Comparison of ENCODE assay signal across 20 cellular contexts in the genomic region with DNA sequence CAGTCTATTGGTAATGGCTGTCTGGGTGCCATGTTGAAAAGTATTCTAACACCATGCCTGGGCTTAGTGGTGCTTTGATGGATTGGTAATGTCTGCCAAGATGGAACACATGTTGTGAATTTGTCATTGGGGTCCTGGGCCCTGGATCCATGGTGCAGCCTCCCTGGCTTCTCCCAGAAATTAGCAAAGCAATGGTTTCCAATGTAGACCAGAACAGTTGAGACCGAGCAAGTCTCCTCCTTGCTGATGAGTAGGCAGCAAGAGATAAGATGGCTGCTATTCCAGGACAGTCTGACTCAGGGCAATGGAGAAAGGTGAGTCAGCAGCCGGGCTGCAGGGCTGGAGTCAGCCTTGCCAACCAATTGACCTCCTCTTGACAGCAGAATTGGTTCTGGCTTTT. TPM values are rescaled to one million over a fixed set of nuclear protein-coding genes. Genes with fewer than 3 reads are reported as not detected.
DNase-seq lines count a peak whose midpoint lies in the region; ATAC-seq lines count a peak whose summit lies in the region.
"Had no signal": no experiment of that assay in that cellular context is flagged by ENCODE, and none has a peak within 500 bp of the region (broad histone marks: within the 10 kb centered on the region; RNA-seq: fewer than 3 reads in every experiment).

No MANE protein-coding gene starts in this region.

- H3K36me3 ChIP-seq in GM23248 (ENCODE audit: low read depth) (no peaks in the 10 kb centered on the region), aorta (ENCODE audit: control insufficient read depth in 1 of 2, insufficient read depth in 2 of 2, low read length in 1 of 2) (no peaks in the 10 kb centered on the region)
- H3K36me3 ChIP-seq: Peyer's patch had no signal

- H4K20me1 ChIP-seq in GM23248 (ENCODE audit: insufficient read depth), result no peaks in the 10 kb centered on the region

- H3K4me1 ChIP-seq in GM23248 (ENCODE audit: insufficient read depth), result no peaks in the 10 kb centered on the region
- H3K4me1 ChIP-seq in aorta (ENCODE audit: control insufficient read depth in 1 of 2, insufficient read depth in 2 of 2, low read length in 2 of 2), result no peaks in the 10 kb centered on the region
- H3K4me1 ChIP-seq: A549, Caco-2, Peyer's patch had no signal

- no peaks in the 10 kb centered on the region for H3K27me3 ChIP-seq in GM23248 (replicated peaks; ENCODE audit: insufficient read depth)
- peaks cover 0 to 2% of the 10 kb centered on the region in 2 donors for H3K27me3 ChIP-seq in aorta (ENCODE audit: control insufficient read depth in 1 of 2, insufficient read depth in 2 of 2, low read length in 1 of 2)
- H3K27me3 ChIP-seq: Peyer's patch had no signal

- in situ Hi-C loops in GM23248 (cut with MboI), result no loop called here

- 5 to 15% methylated on average over 2 of the region's 2 CpGs for WGBS in GM23248 (ENCODE audit: low coverage in 1 of 2, low lambda C conversion rate in 2 of 2, missing lambda C conversion rate in 2 of 2), 2 experiments
- 71 to 75% methylated on average over 2 of the region's 2 CpGs for WGBS in aorta, 2 donors

- no peak overlapping the region for H3K4me2 ChIP-seq in GM23248 (ENCODE audit: unreplicated experiment)
- H3K4me2 ChIP-seq: A549 had no signal

- H3K9me3 ChIP-seq in GM23248 (ENCODE audit: low read depth) (no peaks in the 10 kb centered on the region), aorta (ENCODE audit: control insufficient read depth, low read length) (peaks cover 4% of the 10 kb centered on the region), T-helper 17 cell (ENCODE audit: control insufficient read depth, low read length, poor library complexity, severe bottlenecking) (no peaks in the 10 kb centered on the region)
- H3K9me3 ChIP-seq: A549, Caco-2, Peyer's patch had no signal

- H3K27me3 Mint-ChIP-seq in T-helper 17 cell, result peaks cover 5% of the 10 kb centered on the region

- DNase-seq in A172 (ENCODE audit: low spot score), result peak; percentile 48
- peak; percentile 17 for DNase-seq in GM23248
- peak; percentile 2 for DNase-seq in MV-4-11 (lab: John Stamatoyannopoulos, UW)
- peak; percentile 15 for DNase-seq in astrocyte of the hippocampus (ENCODE audit: low read depth, low spot score)
- no peak for DNase-seq in T1000 (lab: John Stamatoyannopoulos, UW)
- DNase-seq in central memory CD4-positive, alpha-beta T cell, result no peak
- DNase-seq in aorta, result no peak
- DNase-seq in T-helper 17 cell, result no peak
- DNase-seq: Caco-2, DND-41, HCEC 1CT, NCI-H1092 treated with DMSO at 0.1 percent for 48 hours, NCI-H1694 treated with DMSO at 0.1 percent for 48 hours, NCI-H2171, NCI-H446 treated with DMSO at 0.1 percent for 48 hours, NCI-H774, Peyer's patch had no signal

- no peaks in the 10 kb centered on the region for H3K9me2 ChIP-seq in GM23248 (ENCODE audit: insufficient read depth)

- H3K79me2 ChIP-seq in GM23248 (ENCODE audit: insufficient read depth), result no peaks in the 10 kb centered on the region

- H3K4me3 ChIP-seq in GM23248 (no peak overlapping the region), aorta (ENCODE audit: low read length in 2 of 2) (no peak overlapping the region)
- H3K4me3 ChIP-seq: A549, Peyer's patch had no signal

- no peak overlapping the region for H3K27ac ChIP-seq in GM23248
- H3K27ac ChIP-seq in aorta (ENCODE audit: low read depth in 1 of 2, low read length in 2 of 2), result no peak overlapping the region
- H3K27ac ChIP-seq: A549, Peyer's patch had no signal

- H2AFZ ChIP-seq in GM23248, result no peak overlapping the region

- no peak overlapping the region for H3K9ac ChIP-seq in GM23248

- H3K27ac Mint-ChIP-seq in T-helper 17 cell, result no peak overlapping the region
- H3K27ac Mint-ChIP-seq: CD14-positive monocyte had no signal

- H3F3A ChIP-seq in GM23248 (ENCODE audit: insufficient read depth), result no peaks in the 10 kb centered on the region

- H3K4me1 Mint-ChIP-seq in T-helper 17 cell, result no peaks in the 10 kb centered on the region
- H3K4me1 Mint-ChIP-seq: CD14-positive monocyte had no signal

- H3K36me3 Mint-ChIP-seq in T-helper 17 cell (ENCODE audit: low read depth), result peaks cover 2% of the 10 kb centered on the region
- H3K36me3 Mint-ChIP-seq: CD14-positive monocyte had no signal

- intact Hi-C loops in aorta (cut with DNase I), result no loop called here

- ATAC-seq in aorta (ENCODE audit: low FRiP score) (no peak), T-helper 17 cell (no peak)

- no peak overlapping the region for H3K4me3 Mint-ChIP-seq in T-helper 17 cell
- H3K4me3 Mint-ChIP-seq: CD14-positive monocyte had no signal

RNA-seq across cellular contexts. Expression of a gene that starts 30.8 kb away (rescaled TPM):
- total RNA-seq in A172 (2014; rRNA removed; shearing (Covaris generic)), result not detected in 2 replicates
- not detected in 2 replicates for total RNA-seq in GM23248 (2014; rRNA removed; shearing (Covaris generic))
- not detected in 2 replicates for polyA plus RNA-seq in GM23248 (2016; fragmentation: Nextera tagmentation; extraction: Ambion mirVana)
- not detected for total RNA-seq in aorta
- not detected for polyA plus RNA-seq in aorta
- total RNA-seq in T-helper 17 cell, result not detected
- total RNA-seq: Caco-2, HT-29, Peyer's patch had no signal
- polyA plus RNA-seq: A549, CD14-positive monocyte had no signal

Comparison
In these comparisons a context has a peak if more than half of its experiments do, and no peak if none do; other contexts are left out.
1. DNase-seq: peak in A172 (single experiment), GM23248 (single experiment), MV-4-11 (single experiment) and astrocyte of the hippocampus (single experiment); none in T1000 (single experiment), central memory CD4-positive, alpha-beta T cell (single experiment), aorta (0 of 2) and T-helper 17 cell (0 of 3).